In the genomic region with DNA sequence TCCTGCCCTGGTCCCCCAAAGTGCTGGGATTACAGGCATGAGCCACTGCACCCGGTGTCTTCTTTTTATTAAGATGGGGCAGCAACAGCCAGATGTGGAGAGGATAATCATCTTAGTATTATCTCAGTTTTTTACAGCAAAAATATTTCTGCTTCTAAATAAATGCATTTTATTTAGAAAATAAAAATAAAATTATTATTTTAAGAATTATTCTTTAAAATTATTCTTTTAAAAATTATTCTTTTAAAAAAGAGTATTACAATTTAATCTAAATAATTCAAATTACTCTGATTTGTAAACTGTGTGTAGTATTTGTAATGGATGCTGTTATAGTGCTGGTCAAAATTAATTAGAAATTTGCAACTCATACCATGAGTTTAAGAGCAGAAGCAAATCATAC, we compare ENCODE assay signal across 12 cellular contexts.
"Had no signal": no experiment of that assay in that cellular context is flagged by ENCODE, and none has a peak within 500 bp of the region (broad histone marks: within the 10 kb centered on the region; RNA-seq: fewer than 3 reads in every experiment).

No MANE protein-coding gene starts in this region.

- H3K36me3 ChIP-seq: neural progenitor cell, prostate gland, tibial nerve had no signal

- H2AFZ ChIP-seq: hepatocyte, neural progenitor cell, parathyroid adenoma had no signal

- H3K27me3 Mint-ChIP-seq: dendritic cell treated with granulocyte-macrophage colony-stimulating factor and Interleukin-4, amounts not matched to agents 40 ng/mL and 50 ng/mL, for 4 days; stimulated activated naive CD8-positive, alpha-beta T cell treated with anti-CD3 and anti-CD28 coated beads, Interleukin-15, Interleukin-2, amounts not matched to agents 100 ng/mL and 50 ng/mL, for 24 hours had no signal

- H3K4me2 ChIP-seq: hepatocyte, neural progenitor cell had no signal

- ATAC-seq: foreskin keratinocyte; stimulated activated effector memory CD8-positive, alpha-beta T cell treated with anti-CD3 and anti-CD28 coated beads, Interleukin-12 subunit alpha, Interleukin-12 subunit beta, amount 100 ng/mL, for 72 hours had no signal

- DNase-seq: cerebellar nuclear complex had no signal

- H3K9me3 ChIP-seq: prostate gland, testis had no signal

- H3K27ac ChIP-seq: foreskin keratinocyte, hepatocyte, neural progenitor cell, parathyroid adenoma, prostate gland, testis had no signal

- H3K4me3 Mint-ChIP-seq: dendritic cell treated with granulocyte-macrophage colony-stimulating factor and Interleukin-4, amounts not matched to agents 40 ng/mL and 50 ng/mL, for 4 days; natural killer cell; neural progenitor cell; stimulated activated effector memory CD8-positive, alpha-beta T cell treated with anti-CD3 and anti-CD28 coated beads, Interleukin-12 subunit alpha, Interleukin-12 subunit beta, amount 100 ng/mL, for 72 hours; stimulated activated naive CD8-positive, alpha-beta T cell treated with anti-CD3 and anti-CD28 coated beads, Interleukin-15, Interleukin-2, amounts not matched to agents 100 ng/mL and 50 ng/mL, for 24 hours had no signal

- H3K9ac ChIP-seq: neural progenitor cell, parathyroid adenoma had no signal

- H3K79me2 ChIP-seq: parathyroid adenoma had no signal

- H3K36me3 Mint-ChIP-seq: stimulated activated effector memory CD8-positive, alpha-beta T cell treated with anti-CD3 and anti-CD28 coated beads, Interleukin-12 subunit alpha, Interleukin-12 subunit beta, amount 100 ng/mL, for 72 hours had no signal

- H3K4me1 ChIP-seq: prostate gland, testis had no signal

- H3K4me3 ChIP-seq: hepatocyte, neural progenitor cell, prostate gland, testis, tibial nerve had no signal

- H3K9me3 Mint-ChIP-seq: natural killer cell; stimulated activated effector memory CD8-positive, alpha-beta T cell treated with anti-CD3 and anti-CD28 coated beads, Interleukin-12 subunit alpha, Interleukin-12 subunit beta, amount 100 ng/mL, for 72 hours; stimulated activated naive CD8-positive, alpha-beta T cell treated with anti-CD3 and anti-CD28 coated beads, Interleukin-15, Interleukin-2, amounts not matched to agents 100 ng/mL and 50 ng/mL, for 24 hours had no signal

- H3K27ac Mint-ChIP-seq: dendritic cell treated with granulocyte-macrophage colony-stimulating factor and Interleukin-4, amounts not matched to agents 40 ng/mL and 50 ng/mL, for 4 days; natural killer cell; stimulated activated effector memory CD8-positive, alpha-beta T cell treated with anti-CD3 and anti-CD28 coated beads, Interleukin-12 subunit alpha, Interleukin-12 subunit beta, amount 100 ng/mL, for 72 hours; stimulated activated naive CD8-positive, alpha-beta T cell treated with anti-CD3 and anti-CD28 coated beads, Interleukin-15, Interleukin-2, amounts not matched to agents 100 ng/mL and 50 ng/mL, for 24 hours had no signal

- H3K27me3 ChIP-seq: foreskin keratinocyte, hepatocyte, neural progenitor cell, testis, tibial nerve had no signal
